In the genomic region with DNA sequence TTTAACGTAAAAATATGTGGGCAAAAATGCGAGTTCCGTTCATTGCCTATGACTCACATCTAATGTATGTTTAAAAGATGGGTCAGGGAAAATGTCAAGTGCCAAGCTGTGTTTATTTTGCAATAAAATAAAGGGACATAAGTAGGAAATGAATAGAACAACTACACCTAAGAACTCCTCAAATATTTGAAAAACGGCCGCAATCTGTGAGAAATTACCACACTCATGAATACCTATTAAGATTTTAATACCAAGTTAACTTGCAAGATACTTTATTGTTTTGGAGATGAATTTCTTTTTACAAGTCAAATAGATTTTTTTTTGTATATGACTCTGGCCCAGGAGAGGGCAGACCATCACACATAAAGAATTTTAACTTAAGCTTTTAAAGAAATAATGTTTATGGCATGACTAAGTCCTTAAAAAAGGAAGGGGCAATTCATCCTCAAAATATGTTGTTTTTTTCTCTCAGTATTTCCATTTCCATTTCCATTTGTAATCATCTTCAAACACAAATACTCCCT, we compare ENCODE assay signal across 9 cellular contexts.
DNase-seq lines count a peak whose midpoint lies in the region; ATAC-seq and TF ChIP-seq lines count a peak whose summit lies in the region.
"Had no signal": no experiment of that assay in that cellular context is flagged by ENCODE, and none has a peak within 500 bp of the region (broad histone marks: within the 10 kb centered on the region; RNA-seq: fewer than 3 reads in every experiment).

No MANE protein-coding gene starts in this region.

- H3K4me1 ChIP-seq in adipocyte (ENCODE audit: control insufficient read depth, insufficient read depth, low read length) (peaks cover 15% of the 10 kb centered on the region), left lung (peaks cover 4 to 5% of the 10 kb centered on the region in 2 donors)

- in situ Hi-C loops in Caki2 (cut with HindIII; ENCODE audit: low pct_unique_long_range_greater_than_20kb, low sequenced_read_pairs): no loop called here

- ATAC-seq in left lung (peak; percentile 70), GM18870 (IDR thresholded peaks at IDR 0.05; ENCODE audit: unreplicated experiment) (no peak)

- TF ChIP-seq CTCF in left lung (IDR thresholded peaks at IDR 0.05): no peak

- H3K27me3 ChIP-seq in MG63: no peaks in the 10 kb centered on the region
- H3K27me3 ChIP-seq in adipocyte (replicated peaks; ENCODE audit: control insufficient read depth, insufficient read depth, low read length): no peaks in the 10 kb centered on the region
- H3K27me3 ChIP-seq in left lung: no peaks in the 10 kb centered on the region

- H3K36me3 ChIP-seq in MG63: peaks cover 6% of the 10 kb centered on the region
- no peaks in the 10 kb centered on the region for H3K36me3 ChIP-seq in adipocyte (ENCODE audit: control insufficient read depth, insufficient read depth, low read length, severe bottlenecking)
- no peaks in the 10 kb centered on the region for H3K36me3 ChIP-seq in left lung

- intact Hi-C loops in left lung (cut with DNase I): no loop called here

- no peak overlapping the region for H3K4me3 ChIP-seq in MG63
- no peak overlapping the region for H3K4me3 ChIP-seq in adipocyte (ENCODE audit: low read length)
- H3K4me3 ChIP-seq in left lung: no peak overlapping the region

- DNase-seq in Caki2 (ENCODE audit: low read depth) (peak; percentile 78), MG63 (peak; percentile 26), adipocyte (ENCODE audit: low read depth) (peak; percentile 85), left lung (no peak), NCI-H345 (lab: John Stamatoyannopoulos, UW) (no peak), NCI-H2081 treated with DMSO at 0.1 percent for 48 hours (lab: John Stamatoyannopoulos, UW) (no peak)
- DNase-seq in activated CD8-positive, alpha-beta memory T cell treated with anti-CD3 and anti-CD28 coated beads, Interleukin-2, amount 50 U/mL, for 4 hours: no peak
- DNase-seq: stimulated activated CD4-positive, alpha-beta T cell treated with anti-CD3 and anti-CD28 coated beads, Interleukin-15, amount 100 ng/mL, for 24 hours had no signal

- peak overlapping the region; percentile 47 for H3K9ac ChIP-seq in adipocyte (ENCODE audit: low read length)

- no peak overlapping the region for H3K27ac ChIP-seq in left lung

- H3K9me3 ChIP-seq in MG63 (no peaks in the 10 kb centered on the region), adipocyte (ENCODE audit: control insufficient read depth, low read length) (no peaks in the 10 kb centered on the region), left lung (no peaks in the 10 kb centered on the region)

Comparison
In these comparisons a context has a peak if more than half of its experiments do, and no peak if none do; other contexts are left out.
1. DNase-seq: peak in Caki2 (single experiment), MG63 (single experiment) and adipocyte (single experiment); none in left lung (0 of 2), NCI-H345 (single experiment), NCI-H2081 treated with DMSO at 0.1 percent for 48 hours (single experiment) and activated CD8-positive, alpha-beta memory T cell treated with anti-CD3 and anti-CD28 coated beads, Interleukin-2, amount 50 U/mL, for 4 hours (single experiment).